ENCODE assay signal across 22 cellular contexts in the genomic region with DNA sequence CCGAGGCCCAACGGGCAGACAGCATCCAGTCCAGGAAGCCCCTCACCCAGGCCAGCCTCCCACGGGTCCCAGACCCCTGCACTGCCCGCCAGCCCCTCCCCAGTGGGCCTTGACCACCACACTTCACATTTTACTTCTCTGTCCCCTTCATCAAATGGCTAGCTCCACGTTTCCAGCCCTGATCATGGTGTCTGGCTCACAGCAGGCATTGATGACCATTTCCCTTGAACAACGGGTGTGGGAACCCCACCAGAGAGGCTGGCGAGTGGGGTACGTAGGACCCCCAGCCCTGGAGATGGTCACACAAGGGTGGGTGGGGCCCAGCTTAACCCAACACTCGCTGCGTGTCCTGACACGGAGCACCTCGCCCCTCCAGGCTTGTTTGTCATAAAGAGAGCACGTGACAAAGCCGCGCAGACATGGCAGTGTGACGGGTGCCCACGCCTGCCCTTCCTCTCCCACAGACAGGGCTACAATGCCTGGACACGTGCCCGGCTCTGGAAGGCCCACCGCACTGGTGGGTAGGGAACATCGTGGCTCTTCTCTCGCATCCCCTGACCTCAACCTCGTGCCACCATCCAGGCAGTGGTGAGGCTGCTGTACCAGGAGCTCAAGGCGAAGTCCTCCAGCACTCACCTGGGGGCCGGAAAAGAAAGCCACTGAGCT.
DNase-seq lines count a peak whose midpoint lies in the region; ATAC-seq, FAIRE-seq and TF ChIP-seq lines count a peak whose summit lies in the region.
"Had no signal": no experiment of that assay in that cellular context is flagged by ENCODE, and none has a peak within 500 bp of the region (broad histone marks: within the 10 kb centered on the region; RNA-seq: fewer than 3 reads in every experiment).

No MANE protein-coding gene starts in this region.

- peaks cover 9 to 23% (median 19%) of the 10 kb centered on the region in 5 experiments for H3K9me3 Mint-ChIP-seq in brain

- intact Hi-C loops in left lung (cut with DNase I) (no loop called here), upper lobe of right lung (cut with DNase I) (no loop called here)

- TF ChIP-seq CTCF in brain (conservative IDR thresholded peaks at IDR 0.05) (no peak), left lung (IDR thresholded peaks at IDR 0.05) (no peak), upper lobe of right lung (IDR thresholded peaks at IDR 0.05) (no peak)

- H3K4me3 Mint-ChIP-seq in brain: no peak overlapping the region
- H3K4me3 Mint-ChIP-seq: CD14-positive monocyte, H9 had no signal

- H3K27ac Mint-ChIP-seq in brain: peak overlapping the region in 3 of 5 experiments; percentile 35 to 72 (median 57)

- H3K4me1 ChIP-seq in left lung (no peaks in the 10 kb centered on the region), upper lobe of right lung (no peaks in the 10 kb centered on the region)

- H3K27ac ChIP-seq in left lung (no peak overlapping the region), upper lobe of right lung (no peak overlapping the region)
- H3K27ac ChIP-seq: 22Rv1 had no signal

- ATAC-seq in left lung (no peak), upper lobe of right lung (no peak)
- ATAC-seq: HepG2 had no signal

- TF ChIP-seq POLR2A in H54 (IDR thresholded peaks at IDR 0.05; ENCODE audit: low read depth, low read length): no peak

- H3K4me3 ChIP-seq in left lung: no peak overlapping the region
- no peak overlapping the region for H3K4me3 ChIP-seq in upper lobe of right lung

- H3K36me3 ChIP-seq in left lung: peaks cover 0 to 20% of the 10 kb centered on the region in 2 donors
- H3K36me3 ChIP-seq in upper lobe of right lung: no peaks in the 10 kb centered on the region

- H3K36me3 Mint-ChIP-seq in brain: peaks cover 52% of the 10 kb centered on the region

- peak; percentile 50 for DNase-seq in activated effector memory CD4-positive, alpha-beta T cell treated with anti-CD3 and anti-CD28 coated beads, Interleukin-2, amount 50 U/mL, for 16 hours
- no peak for DNase-seq in activated effector memory CD4-positive, alpha-beta T cell treated with Interleukin-2 at 50 U/mL for 16 hours
- peak; percentile 30 to 71 for DNase-seq in left lung
- DNase-seq in upper lobe of right lung: peak; percentile 57
- no peak for DNase-seq in DMS 273 treated with DMSO at 0.1 percent for 48 hours (lab: John Stamatoyannopoulos, UW)
- no peak for DNase-seq in NCI-H526 (lab: John Stamatoyannopoulos, UW)
- no peak for DNase-seq in H54 (ENCODE audit: insufficient read length, low spot score)
- DNase-seq: AML-193, H9, KBM-7, NCI-H1105, NCI-H2107, NCI-H2227 treated with DMSO at 0.1 percent for 48 hours, NCI-H510A treated with DMSO at 0.1 percent for 48 hours, NCI-H82, OCI-M1, SIG-M5 had no signal

- H3K9me3 ChIP-seq in left lung: peaks cover 0 to 7% of the 10 kb centered on the region in 2 donors
- H3K9me3 ChIP-seq in upper lobe of right lung: no peaks in the 10 kb centered on the region

- peaks cover 22% of the 10 kb centered on the region for H3K4me1 Mint-ChIP-seq in brain

- no peak for FAIRE-seq in H54 (lab: Jason Lieb, UNC)
- FAIRE-seq: G401.6, HepG2 had no signal

- H3K27me3 ChIP-seq in left lung: no peaks in the 10 kb centered on the region
- no peaks in the 10 kb centered on the region for H3K27me3 ChIP-seq in upper lobe of right lung

- no peaks in the 10 kb centered on the region for H3K27me3 Mint-ChIP-seq in brain

Comparison
In these comparisons a context has a peak if more than half of its experiments do, and no peak if none do; other contexts are left out.
1. DNase-seq: peak in activated effector memory CD4-positive, alpha-beta T cell treated with anti-CD3 and anti-CD28 coated beads, Interleukin-2, amount 50 U/mL, for 16 hours (single experiment), left lung (2 of 2) and upper lobe of right lung (single experiment); none in activated effector memory CD4-positive, alpha-beta T cell treated with Interleukin-2 at 50 U/mL for 16 hours (single experiment), DMS 273 treated with DMSO at 0.1 percent for 48 hours (single experiment), NCI-H526 (0 of 2) and H54 (single experiment).